ENCODE assay signal across 18 cellular contexts in genomic region chr1:70866522-70867256, GRCh38.
A peak's percentile ranks its signal among the peaks of the same experiment; 100 is the strongest.
DNase-seq lines count a peak whose midpoint lies in the region; ATAC-seq, FAIRE-seq and TF ChIP-seq lines count a peak whose summit lies in the region.
"Had no signal": no experiment of that assay in that cellular context is flagged by ENCODE, and none has a peak within 500 bp of the region (broad histone marks: within the 10 kb centered on the region; RNA-seq: fewer than 3 reads in every experiment).

No MANE protein-coding gene starts in this region.

- DNase-seq in DND-41 = peak; percentile 43
- peak; percentile 75 to 89 for DNase-seq in NOMO-1 (lab: John Stamatoyannopoulos, UW; ENCODE audit: unreplicated experiment in 2 of 2)
- no peak for DNase-seq in K562 (ENCODE audit: extremely low read depth in 1 of 4, low spot score in 3 of 4)
- no peak for DNase-seq in activated naive CD4-positive, alpha-beta T cell treated with anti-CD3 and anti-CD28 coated beads, Interleukin-2, amount 50 U/mL, for 16 hours
- DNase-seq in NCI-H82 treated with DMSO at 0.1 percent for 48 hours (lab: John Stamatoyannopoulos, UW; ENCODE audit: unreplicated experiment) = no peak
- DNase-seq in Right ventricle myocardium superior = no peak
- DNase-seq: activated CD4-positive, alpha-beta T cell treated with anti-CD3 and anti-CD28 coated beads, Interleukin-2, amount 10 ng/mL, durations not matched to agents 7 days and 5 days; DMS79; NCI-H1417; NCI-H446; nucleus accumbens; stimulated activated naive B cell treated with anti-CD40 and anti-IgM and Interleukin-4, amounts not matched to agents 10 μg/mL and 1 μg/mL and 100 μg/mL, for 72 hours; T-helper 17 cell had no signal

- peaks cover 12% of the 10 kb centered on the region for H3K4me1 ChIP-seq in DND-41 (ENCODE audit: insufficient read depth, low read length)
- no peaks in the 10 kb centered on the region; a peak in 1 of 5 replicates for H3K4me1 ChIP-seq in K562 (replicated peaks in 1 of 2; ENCODE audit: control insufficient read depth in 2 of 2, insufficient read depth in 2 of 2, low read length in 2 of 2)

- 9% methylated on average over 4 of the region's 4 CpGs for WGBS in K562 (ENCODE audit: insufficient coverage, low coverage, missing lambda C conversion rate)

- in situ Hi-C loops in K562 (cut with MboI) = no loop called here

- ATAC-seq in DND-41 (ENCODE audit: insufficient read depth, low read depth) (peak; percentile 96), K562 (peak; percentile 64), Right ventricle myocardium superior (ENCODE audit: poor library complexity) (no peak), GM18868 (IDR thresholded peaks at IDR 0.05; ENCODE audit: unreplicated experiment) (no peak)
- ATAC-seq: stimulated activated naive B cell treated with anti-CD40 and anti-IgM and Interleukin-4, amounts not matched to agents 10 μg/mL and 1 μg/mL and 100 μg/mL, for 72 hours; T-helper 17 cell had no signal

- H3K27ac ChIP-seq in 22Rv1 (no peak overlapping the region), DND-41 (ENCODE audit: low read length) (no peak overlapping the region), K562 (ENCODE audit: extremely low read depth, low read depth, low read length) (no peak overlapping the region)

- CTCF ChIA-PET in K562 (lab: Yijun Ruan, JAX; ENCODE audit: low intra/inter-chr PET ratio) = interaction anchor here (0.6 kb wide), 1 partner anchor 183 kb away, joined by 5 read pairs; no protein-coding TSS in a partner anchor

- POLR2A ChIA-PET in K562 (lab: Yijun Ruan, JAX) = interaction anchor here (1.2 kb wide), 1 partner anchor 11 kb away, joined by 4 read pairs; no protein-coding TSS in a partner anchor

- peak; percentile 16 for TF ChIP-seq CTCF in 22Rv1 (IDR thresholded peaks at IDR 0.05)
- peak; percentile 22 for TF ChIP-seq CTCF in DND-41 (IDR thresholded peaks at IDR 0.05; ENCODE audit: borderline replicate concordance, extremely low read depth, low read length, poor library complexity, severe bottlenecking)
- TF ChIP-seq CTCF in K562 (IDR thresholded peaks at IDR 0.05 in 2 of 3, conservative IDR thresholded peaks at IDR 0.05 in 1 of 3; ENCODE audit: insufficient read depth in 2 of 3, low read depth in 1 of 3, low read length in 3 of 3) = peak; percentile 8 to 44 (median 32); a peak in 2 of 6 replicates

- H4K20me1 ChIP-seq in DND-41 (ENCODE audit: insufficient read depth, low read length) (no peaks in the 10 kb centered on the region), K562 (replicated peaks; ENCODE audit: control insufficient read depth, insufficient read depth, low read length) (no peaks in the 10 kb centered on the region)

- intact Hi-C loops in K562 (cut with micrococcal nuclease) (no loop called here), Right ventricle myocardium superior (cut with DNase I) (no loop called here)

- H2AFZ ChIP-seq in DND-41 (ENCODE audit: low read depth, low read length) (no peak overlapping the region), K562 (ENCODE audit: low read depth, low read length) (no peak overlapping the region)

- H3K79me2 ChIP-seq in DND-41 (ENCODE audit: insufficient read depth, low read length) (no peaks in the 10 kb centered on the region), K562 (ENCODE audit: control insufficient read depth, insufficient read depth, low read length) (no peaks in the 10 kb centered on the region)

- H3K36me3 ChIP-seq in DND-41 (ENCODE audit: insufficient read depth, low read length) (no peaks in the 10 kb centered on the region), K562 (ENCODE audit: control insufficient read depth, insufficient read depth, low read length) (no peaks in the 10 kb centered on the region)

- no peak for TF ChIP-seq EP300 in K562 (IDR thresholded peaks at IDR 0.05; ENCODE audit: low read length)

- no TSS peak for BruUV-seq in K562 (replicated peaks; lab: Mats Ljungman, UMichigan)

- TF ChIP-seq POLR2A in K562 (conservative IDR thresholded peaks at IDR 0.05) = no peak

- H3K4me2 ChIP-seq in DND-41 (ENCODE audit: insufficient read depth, low read length) (peak overlapping the region; percentile 30; the same call in 1 of the 2 replicates), K562 (ENCODE audit: insufficient read depth, low read length) (no peak overlapping the region)

- peak; percentile 47 to 51; a peak in 3 of 4 replicates for TF ChIP-seq RAD21 in K562 (CRISPR knock-in tag; conservative IDR thresholded peaks at IDR 0.05 in 1 of 2, IDR thresholded peaks at IDR 0.05 in 1 of 2)

- no peaks in the 10 kb centered on the region for H3K9me1 ChIP-seq in K562 (ENCODE audit: control insufficient read depth, insufficient read depth, low read length)

- H3K4me3 ChIP-seq in DND-41 (ENCODE audit: low read depth in 1 of 2, low read length in 2 of 2) = no peak overlapping the region
- H3K4me3 ChIP-seq in K562 = no peak overlapping the region

- FAIRE-seq in K562 (lab: Jason Lieb, UNC) = no peak
- FAIRE-seq: astrocyte, colon, RCC 7860 had no signal

- H3K9me3 ChIP-seq in DND-41 (ENCODE audit: insufficient read depth, low read length, severe bottlenecking) (no peaks in the 10 kb centered on the region), K562 (replicated peaks; ENCODE audit: control insufficient read depth, insufficient read depth, low read depth, low read length) (no peaks in the 10 kb centered on the region)

- no peaks in the 10 kb centered on the region for H3K27me3 ChIP-seq in DND-41 (ENCODE audit: insufficient read depth, low read length, poor library complexity)
- H3K27me3 ChIP-seq in K562 (ENCODE audit: control insufficient read depth in 2 of 2, insufficient read depth in 2 of 2, low read length in 2 of 2) = no peaks in the 10 kb centered on the region

- H3K9ac ChIP-seq in DND-41 (ENCODE audit: low read depth, low read length) = no peak overlapping the region
- no peak overlapping the region for H3K9ac ChIP-seq in K562 (ENCODE audit: insufficient read depth in 1 of 2, low read depth in 2 of 2, low read length in 2 of 2)

TF ChIP-seq in K562, 482 proteins besides CTCF, POLR2A, EP300 and RAD21:
- TF ChIP-seq HNRNPK (IDR thresholded peaks at IDR 0.05; ENCODE audit: low read depth, low read length, poor library complexity, severe bottlenecking) (no peak), RCOR1 (IDR thresholded peaks at IDR 0.05; ENCODE audit: borderline replicate concordance in 1 of 2, low read depth in 2 of 2, low read length in 2 of 2) (0 out of 4 replicates have a peak, but pooled peaks of 1 of the 2 experiments have one; percentile 35), NR4A1 (CRISPR knock-in tag; IDR thresholded peaks at IDR 0.05) (no peak), NR4A1 (tag; IDR thresholded peaks at IDR 0.05) (no peak), KAT2B (IDR thresholded peaks at IDR 0.05; ENCODE audit: low read depth, low read length) (no peak), HMGXB4 (CRISPR knock-in tag; IDR thresholded peaks at IDR 0.05) (no peak)
- TF ChIP-seq, protein P1, sequence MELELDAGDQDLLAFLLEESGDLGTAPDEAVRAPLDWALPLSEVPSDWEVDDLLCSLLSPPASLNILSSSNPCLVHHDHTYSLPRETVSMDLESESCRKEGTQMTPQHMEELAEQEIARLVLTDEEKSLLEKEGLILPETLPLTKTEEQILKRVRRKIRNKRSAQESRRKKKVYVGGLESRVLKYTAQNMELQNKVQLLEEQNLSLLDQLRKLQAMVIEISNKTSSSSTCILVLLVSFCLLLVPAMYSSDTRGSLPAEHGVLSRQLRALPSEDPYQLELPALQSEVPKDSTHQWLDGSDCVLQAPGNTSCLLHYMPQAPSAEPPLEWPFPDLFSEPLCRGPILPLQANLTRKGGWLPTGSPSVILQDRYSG (tag; conservative IDR thresholded peaks at IDR 0.05; ENCODE audit: low read depth) = no peak

Comparison
In these comparisons a context has a peak if more than half of its experiments do, and no peak if none do; other contexts are left out.
1. ATAC-seq: peak in DND-41 (single experiment) and K562 (single experiment); none in Right ventricle myocardium superior (single experiment) and GM18868 (single experiment).
2. DNase-seq: peak in DND-41 (single experiment) and NOMO-1 (2 of 2); none in K562 (0 of 4), activated naive CD4-positive, alpha-beta T cell treated with anti-CD3 and anti-CD28 coated beads, Interleukin-2, amount 50 U/mL, for 16 hours (single experiment), NCI-H82 treated with DMSO at 0.1 percent for 48 hours (single experiment) and Right ventricle myocardium superior (single experiment).
3. Peak in every context shown above with its lines, with median percentiles within 50 percentile points of each other: CTCF ChIP-seq.